ENCODE assay signal across 20 cellular contexts in the genomic region with DNA sequence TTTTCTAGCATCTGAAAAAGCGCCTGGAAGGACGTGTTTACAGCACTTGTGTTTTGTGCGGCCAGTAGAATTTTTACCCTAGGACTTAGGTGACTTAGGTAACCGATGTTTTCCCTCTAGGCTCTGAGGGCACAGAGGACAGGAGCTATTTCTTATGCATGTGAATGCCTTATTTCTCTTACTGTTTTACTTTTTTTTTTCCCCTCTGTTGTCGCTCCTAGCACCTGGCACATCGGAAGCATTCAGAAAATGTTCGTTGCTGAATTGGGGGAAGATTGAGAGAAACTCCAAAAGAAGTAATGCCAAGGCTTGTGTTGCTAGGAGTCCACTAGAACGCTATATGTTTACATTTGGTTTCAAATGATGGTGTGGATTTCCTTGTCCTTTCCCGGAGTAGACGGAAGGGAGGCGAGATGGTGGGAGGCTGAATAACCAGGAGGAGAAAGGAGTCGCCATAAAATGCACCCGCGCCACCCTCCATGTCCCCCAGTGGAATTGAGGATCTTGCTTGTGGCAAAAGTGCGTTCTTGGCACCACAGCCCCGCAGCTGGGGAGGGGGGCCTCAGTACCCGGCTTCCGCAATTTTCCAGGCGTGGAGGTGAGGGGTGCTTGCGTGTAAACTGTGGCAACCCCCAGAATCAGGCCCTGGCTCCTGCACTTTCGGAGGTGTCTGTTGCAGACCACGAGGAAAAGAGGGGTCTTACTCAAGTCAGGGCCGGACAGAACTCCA. TPM values are rescaled to one million over a fixed set of nuclear protein-coding genes. Genes with fewer than 3 reads are reported as not detected.
DNase-seq lines count a peak whose midpoint lies in the region; ATAC-seq and TF ChIP-seq lines count a peak whose summit lies in the region.
"Had no signal": no experiment of that assay in that cellular context is flagged by ENCODE, and none has a peak within 500 bp of the region (broad histone marks: within the 10 kb centered on the region; RNA-seq: fewer than 3 reads in every experiment).

No MANE protein-coding gene starts in this region.

- H3K36me3 Mint-ChIP-seq in natural killer cell (no peaks in the 10 kb centered on the region), WTC11 (no peaks in the 10 kb centered on the region)
- H3K36me3 Mint-ChIP-seq in natural killer cell treated with Interleukin-12 subunit alpha and Interleukin-12 subunit beta and Interleukin-15 and Interleukin-18, amount 100 ng/mL, for 72 hours: peaks cover 4% of the 10 kb centered on the region

- POLR2A ChIA-PET in WTC11 (lab: Charles Lee): interaction anchor here (2.2 kb wide), 1 partner anchor 9 kb away, joined by 10 read pairs; no protein-coding TSS in a partner anchor

- CTCF ChIA-PET in WTC11 (lab: Charles Lee): interaction anchor here (1.2 to 2.2 kb wide), 5 partner anchors 9 to 155 kb away, joined by 3 to 14 read pairs (median 7); no protein-coding TSS in a partner anchor

- H3K36me3 ChIP-seq in iPS-18a (ENCODE audit: control insufficient read depth, low read depth, low read length) (no peaks in the 10 kb centered on the region), right atrium auricular region (no peaks in the 10 kb centered on the region)
- H3K36me3 ChIP-seq: brain microvascular endothelial cell, SJSA1 had no signal

- DNase-seq in natural killer cell (no peak), WTC11 (ENCODE audit: low spot score) (no peak), right atrium auricular region (ENCODE audit: low spot score) (no peak), GM03348 (ENCODE audit: low spot score) (no peak)
- DNase-seq in natural killer cell treated with Interleukin-12 subunit alpha and Interleukin-12 subunit beta and Interleukin-15 and Interleukin-18, amount 100 ng/mL, for 72 hours (ENCODE audit: low spot score): no peak
- DNase-seq in stimulated activated naive CD8-positive, alpha-beta T cell treated with anti-CD3 and anti-CD28 coated beads, Interleukin-15, amount 100 ng/mL, for 72 hours: no peak
- DNase-seq: AML-193, brain microvascular endothelial cell, HFFc6, kidney glomerular epithelial cell, midbrain, NCI-H2029, NCI-H510A treated with DMSO at 0.1 percent for 48 hours, PC-9, trophoblast cell had no signal

- H3K9me3 ChIP-seq in iPS-18a (ENCODE audit: control insufficient read depth, low read depth, low read length) (no peaks in the 10 kb centered on the region), right atrium auricular region (peaks cover 0 to 11% of the 10 kb centered on the region in 2 donors)
- H3K9me3 ChIP-seq: SJSA1 had no signal

- H3K9me3 Mint-ChIP-seq in natural killer cell: no peaks in the 10 kb centered on the region
- no peaks in the 10 kb centered on the region for H3K9me3 Mint-ChIP-seq in natural killer cell treated with Interleukin-12 subunit alpha and Interleukin-12 subunit beta and Interleukin-15 and Interleukin-18, amount 100 ng/mL, for 72 hours
- H3K9me3 Mint-ChIP-seq in WTC11: no peaks in the 10 kb centered on the region; the same call in 1 of the 2 replicates
- H3K9me3 Mint-ChIP-seq in stimulated activated naive CD8-positive, alpha-beta T cell treated with anti-CD3 and anti-CD28 coated beads, Interleukin-15, amount 100 ng/mL, for 72 hours: no peaks in the 10 kb centered on the region
- H3K9me3 Mint-ChIP-seq: dendritic cell treated with granulocyte-macrophage colony-stimulating factor and Interleukin-4, amounts not matched to agents 40 ng/mL and 50 ng/mL, for 4 days; HFFc6 had no signal

- H3K27ac ChIP-seq in iPS-18a (ENCODE audit: low read length) (no peak overlapping the region), right atrium auricular region (no peak overlapping the region)
- H3K27ac ChIP-seq: brain microvascular endothelial cell, parathyroid adenoma, PC-9, SJSA1 had no signal

- H3K27me3 ChIP-seq in iPS-18a (ENCODE audit: control insufficient read depth, insufficient read depth, low read length): peaks cover 94% of the 10 kb centered on the region
- peaks cover 41 to 48% of the 10 kb centered on the region in 2 donors for H3K27me3 ChIP-seq in right atrium auricular region

- no peak for TF ChIP-seq CTCF in natural killer cell (IDR thresholded peaks at IDR 0.05)
- no peak for TF ChIP-seq CTCF in WTC11 (IDR thresholded peaks at IDR 0.05)
- no peak for TF ChIP-seq CTCF in right atrium auricular region (IDR thresholded peaks at IDR 0.05)

- peaks cover 5 to 21% of the 10 kb centered on the region in 2 donors for H3K4me1 Mint-ChIP-seq in natural killer cell
- peaks cover 14% of the 10 kb centered on the region in 2 donors for H3K4me1 Mint-ChIP-seq in natural killer cell treated with Interleukin-12 subunit alpha and Interleukin-12 subunit beta and Interleukin-15 and Interleukin-18, amount 100 ng/mL, for 72 hours (ENCODE audit: low read depth in 2 of 2)
- H3K4me1 Mint-ChIP-seq in WTC11: peaks cover 51% of the 10 kb centered on the region
- peaks cover 46% of the 10 kb centered on the region for H3K4me1 Mint-ChIP-seq in stimulated activated naive CD8-positive, alpha-beta T cell treated with anti-CD3 and anti-CD28 coated beads, Interleukin-15, amount 100 ng/mL, for 72 hours

- intact Hi-C loops in natural killer cell (cut with micrococcal nuclease): no loop called here

- H3K4me3 ChIP-seq in iPS-18a (ENCODE audit: low read length): peak overlapping the region; percentile 64
- no peak overlapping the region for H3K4me3 ChIP-seq in right atrium auricular region
- H3K4me3 ChIP-seq: PC-9, SJSA1 had no signal

- H3K27me3 Mint-ChIP-seq in natural killer cell (ENCODE audit: low read depth in 2 of 2) (peaks cover 64 to 77% of the 10 kb centered on the region in 2 donors), WTC11 (ENCODE audit: low read depth) (peaks cover 89% of the 10 kb centered on the region)
- H3K27me3 Mint-ChIP-seq in natural killer cell treated with Interleukin-12 subunit alpha and Interleukin-12 subunit beta and Interleukin-15 and Interleukin-18, amount 100 ng/mL, for 72 hours: peaks cover 57 to 81% of the 10 kb centered on the region in 2 donors
- peaks cover 96% of the 10 kb centered on the region for H3K27me3 Mint-ChIP-seq in stimulated activated naive CD8-positive, alpha-beta T cell treated with anti-CD3 and anti-CD28 coated beads, Interleukin-15, amount 100 ng/mL, for 72 hours

- H3K27ac Mint-ChIP-seq in natural killer cell: no peak overlapping the region
- no peak overlapping the region for H3K27ac Mint-ChIP-seq in natural killer cell treated with Interleukin-12 subunit alpha and Interleukin-12 subunit beta and Interleukin-15 and Interleukin-18, amount 100 ng/mL, for 72 hours
- no peak overlapping the region for H3K27ac Mint-ChIP-seq in WTC11
- no peak overlapping the region for H3K27ac Mint-ChIP-seq in stimulated activated naive CD8-positive, alpha-beta T cell treated with anti-CD3 and anti-CD28 coated beads, Interleukin-15, amount 100 ng/mL, for 72 hours
- H3K27ac Mint-ChIP-seq: dendritic cell treated with granulocyte-macrophage colony-stimulating factor and Interleukin-4, amounts not matched to agents 40 ng/mL and 50 ng/mL, for 4 days; HFFc6 had no signal

- ATAC-seq in natural killer cell (no peak), WTC11 (no peak), HG02840 (IDR thresholded peaks at IDR 0.05; ENCODE audit: low FRiP score, unreplicated experiment) (no peak)
- no peak for ATAC-seq in natural killer cell treated with Interleukin-12 subunit alpha and Interleukin-12 subunit beta and Interleukin-15 and Interleukin-18, amount 100 ng/mL, for 72 hours
- no peak for ATAC-seq in stimulated activated naive CD8-positive, alpha-beta T cell treated with anti-CD3 and anti-CD28 coated beads, Interleukin-15, amount 100 ng/mL, for 72 hours

- H3K4me1 ChIP-seq in iPS-18a (ENCODE audit: control insufficient read depth, low read depth, low read length): peaks cover 39% of the 10 kb centered on the region
- peaks cover 0 to 21% of the 10 kb centered on the region in 2 donors for H3K4me1 ChIP-seq in right atrium auricular region
- H3K4me1 ChIP-seq: parathyroid adenoma, SJSA1 had no signal

- H3K4me3 Mint-ChIP-seq in natural killer cell: peak overlapping the region; percentile 9
- no peak overlapping the region for H3K4me3 Mint-ChIP-seq in natural killer cell treated with Interleukin-12 subunit alpha and Interleukin-12 subunit beta and Interleukin-15 and Interleukin-18, amount 100 ng/mL, for 72 hours
- peak overlapping the region; percentile 84 for H3K4me3 Mint-ChIP-seq in WTC11
- peak overlapping the region; percentile 31 to 76 for H3K4me3 Mint-ChIP-seq in stimulated activated naive CD8-positive, alpha-beta T cell treated with anti-CD3 and anti-CD28 coated beads, Interleukin-15, amount 100 ng/mL, for 72 hours
- H3K4me3 Mint-ChIP-seq: dendritic cell treated with granulocyte-macrophage colony-stimulating factor and Interleukin-4, amounts not matched to agents 40 ng/mL and 50 ng/mL, for 4 days; HFFc6 had no signal

- peak overlapping the region; percentile 15 for H3K9ac ChIP-seq in iPS-18a (ENCODE audit: low read length)
- H3K9ac ChIP-seq: parathyroid adenoma had no signal

TF ChIP-seq in WTC11, 78 proteins besides CTCF, POLR2A, EP300 and RAD21 (continues in another document):
- TF ChIP-seq, protein P1, sequence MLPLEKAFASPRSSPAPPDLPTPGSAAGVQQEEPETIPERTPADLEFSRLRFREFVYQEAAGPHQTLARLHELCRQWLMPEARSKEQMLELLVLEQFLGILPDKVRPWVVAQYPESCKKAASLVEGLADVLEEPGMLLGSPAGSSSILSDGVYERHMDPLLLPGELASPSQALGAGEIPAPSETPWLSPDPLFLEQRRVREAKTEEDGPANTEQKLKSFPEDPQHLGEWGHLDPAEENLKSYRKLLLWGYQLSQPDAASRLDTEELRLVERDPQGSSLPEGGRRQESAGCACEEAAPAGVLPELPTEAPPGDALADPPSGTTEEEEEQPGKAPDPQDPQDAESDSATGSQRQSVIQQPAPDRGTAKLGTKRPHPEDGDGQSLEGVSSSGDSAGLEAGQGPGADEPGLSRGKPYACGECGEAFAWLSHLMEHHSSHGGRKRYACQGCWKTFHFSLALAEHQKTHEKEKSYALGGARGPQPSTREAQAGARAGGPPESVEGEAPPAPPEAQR (CRISPR knock-in tag; IDR thresholded peaks at IDR 0.05): no peak
- TF ChIP-seq NFYB (CRISPR knock-in tag; conservative IDR thresholded peaks at IDR 0.05; ENCODE audit: low read depth) (no peak), PRRX2 (CRISPR knock-in tag; IDR thresholded peaks at IDR 0.05) (no peak), ZNF138 (CRISPR knock-in tag; conservative IDR thresholded peaks at IDR 0.05) (no peak)

RNA-seq across cellular contexts. Expression of a gene that starts 6.8 kb away (rescaled TPM):
- total RNA-seq in natural killer cell (not detected), WTC11 (2021) (1.8 to 5.4 TPM (median 2.2 TPM) in 3 replicates), right atrium auricular region (not detected)
- under 1 TPM in 1 of 2 donors, not detected in 1; 0.81 TPM for total RNA-seq in natural killer cell treated with Interleukin-12 subunit alpha and Interleukin-12 subunit beta and Interleukin-15 and Interleukin-18, amount 100 ng/mL, for 72 hours
- total RNA-seq: HFFc6, PC-9, SJSA1 had no signal
